In genomic region chr9:114503522-114504340, GRCh38 we compare ENCODE assay signal across 8 cellular contexts. TPM values are rescaled to one million over a fixed set of nuclear protein-coding genes. Genes with fewer than 3 reads are reported as not detected.
DNase-seq lines count a peak whose midpoint lies in the region; ATAC-seq and TF ChIP-seq lines count a peak whose summit lies in the region.

No MANE protein-coding gene starts in this region.

- no peaks in the 10 kb centered on the region for H4K20me1 ChIP-seq in Karpas-422 (ENCODE audit: insufficient read depth, low read depth, low read length)

- no peak overlapping the region for H2BK5ac ChIP-seq in mesendoderm (ENCODE audit: low read length)

- ATAC-seq in GM18870 (IDR thresholded peaks at IDR 0.05; ENCODE audit: unreplicated experiment): no peak

- H3K9ac ChIP-seq in mesendoderm (ENCODE audit: low read length) (no peak overlapping the region), Karpas-422 (ENCODE audit: low read length) (no peak overlapping the region)

- H3K79me1 ChIP-seq in mesendoderm (ENCODE audit: low read length): no peaks in the 10 kb centered on the region

- peak overlapping the region; percentile 59 for H3K23ac ChIP-seq in mesendoderm (ENCODE audit: low read length)

- intact Hi-C loops in ascending aorta (cut with DNase I) (loop anchor here (2.0 kb wide), 1 partner anchor 83 kb away; the partner anchor contains the start of gene ATP6V1G1), tibial artery (cut with DNase I; ENCODE audit: low total_unique reads) (loop anchor here (10.0 kb wide), 1 partner anchor 99 kb away; no protein-coding TSS in a partner anchor)

- WGBS in mesendoderm (ENCODE audit: extremely low coverage, insufficient coverage, low lambda C conversion rate): no CpG with 5 or more reads among the region's 18 CpGs

- H2AFZ ChIP-seq in Karpas-422 (ENCODE audit: low read length): no peak overlapping the region

- no peak overlapping the region for H2BK120ac ChIP-seq in mesendoderm (ENCODE audit: low read depth, low read length)

- TF ChIP-seq CTCF in ascending aorta (IDR thresholded peaks at IDR 0.05) (no peak), tibial artery (IDR thresholded peaks at IDR 0.05) (no peak)

- no peak overlapping the region for H3K18ac ChIP-seq in mesendoderm (ENCODE audit: low read length)

- no peaks in the 10 kb centered on the region for H3K9me2 ChIP-seq in Karpas-422 (replicated peaks; ENCODE audit: insufficient read depth, low read length)

- H3K36me3 ChIP-seq in ascending aorta (no peaks in the 10 kb centered on the region), mesendoderm (ENCODE audit: control insufficient read depth, insufficient read depth, low read length) (no peaks in the 10 kb centered on the region), tibial artery (no peaks in the 10 kb centered on the region), SJCRH30 (no peaks in the 10 kb centered on the region), Karpas-422 (ENCODE audit: insufficient read depth, low read length) (no peaks in the 10 kb centered on the region)

- no peak overlapping the region for H4K5ac ChIP-seq in mesendoderm (ENCODE audit: low read length)

- no peak overlapping the region for H2AK5ac ChIP-seq in mesendoderm (ENCODE audit: low read length)

- H3K27ac ChIP-seq in ascending aorta (no peak overlapping the region), mesendoderm (ENCODE audit: low read depth, low read length) (no peak overlapping the region), tibial artery (no peak overlapping the region), SJCRH30 (no peak overlapping the region), Karpas-422 (ENCODE audit: low read length) (no peak overlapping the region)

- H3K9me3 ChIP-seq in ascending aorta (no peaks in the 10 kb centered on the region), tibial artery (no peaks in the 10 kb centered on the region), SJCRH30 (replicated peaks) (no peaks in the 10 kb centered on the region), Karpas-422 (ENCODE audit: low read length) (no peaks in the 10 kb centered on the region)

- H4K8ac ChIP-seq in mesendoderm (ENCODE audit: low read depth, low read length): no peak overlapping the region

- no peak overlapping the region for H2BK15ac ChIP-seq in mesendoderm (replicated peaks; ENCODE audit: low read depth)

- no peaks in the 10 kb centered on the region for H3K79me2 ChIP-seq in mesendoderm (ENCODE audit: control insufficient read depth, insufficient read depth, low read length)
- no peaks in the 10 kb centered on the region for H3K79me2 ChIP-seq in Karpas-422 (ENCODE audit: low read length)

- peaks cover 22% of the 10 kb centered on the region for H3K4me1 Mint-ChIP-seq in activated naive CD4-positive, alpha-beta T cell treated with anti-CD3 and anti-CD28 coated beads, Interleukin-2, amount 50 U/mL, for 24 hours

- H3K27ac Mint-ChIP-seq in activated naive CD4-positive, alpha-beta T cell treated with anti-CD3 and anti-CD28 coated beads, Interleukin-2, amount 50 U/mL, for 24 hours: no peak overlapping the region

- peak overlapping the region; percentile 54 to 64 for H3K4me3 ChIP-seq in ascending aorta
- H3K4me3 ChIP-seq in mesendoderm (ENCODE audit: low read length): no peak overlapping the region
- peak overlapping the region; percentile 49 to 54 for H3K4me3 ChIP-seq in tibial artery
- H3K4me3 ChIP-seq in SJCRH30: no peak overlapping the region
- no peak overlapping the region for H3K4me3 ChIP-seq in Karpas-422 (ENCODE audit: low read length)

- peaks cover 6% of the 10 kb centered on the region for H3K27me3 Mint-ChIP-seq in activated naive CD4-positive, alpha-beta T cell treated with anti-CD3 and anti-CD28 coated beads, Interleukin-2, amount 50 U/mL, for 24 hours

- H3K4me2 ChIP-seq in mesendoderm (ENCODE audit: low read length) (peak overlapping the region; percentile 75), Karpas-422 (ENCODE audit: low read depth, low read length, poor library complexity, severe bottlenecking) (no peak overlapping the region)

- peak overlapping the region; percentile 65 for H3K4me3 Mint-ChIP-seq in activated naive CD4-positive, alpha-beta T cell treated with anti-CD3 and anti-CD28 coated beads, Interleukin-2, amount 50 U/mL, for 24 hours

- no peaks in the 10 kb centered on the region for H3K9me3 Mint-ChIP-seq in activated naive CD4-positive, alpha-beta T cell treated with anti-CD3 and anti-CD28 coated beads, Interleukin-2, amount 50 U/mL, for 24 hours

- peak overlapping the region; percentile 10 for H3K56ac ChIP-seq in mesendoderm (ENCODE audit: low read length)

- no peak overlapping the region for H3K4ac ChIP-seq in mesendoderm (ENCODE audit: low read depth, low read length)

- H3K36me3 Mint-ChIP-seq in activated naive CD4-positive, alpha-beta T cell treated with anti-CD3 and anti-CD28 coated beads, Interleukin-2, amount 50 U/mL, for 24 hours: no peaks in the 10 kb centered on the region

- DNase-seq in activated naive CD4-positive, alpha-beta T cell treated with Interleukin-2 at 50 U/mL for 16 hours: no peak
- no peak for DNase-seq in ascending aorta (ENCODE audit: low spot score in 2 of 2)
- DNase-seq in mesendoderm: peak; percentile 14
- DNase-seq in tibial artery: no peak
- no peak for DNase-seq in SJCRH30
- no peak for DNase-seq in Karpas-422

- H3K4me1 ChIP-seq in ascending aorta (peaks cover 0 to 5% of the 10 kb centered on the region in 2 donors), mesendoderm (ENCODE audit: control insufficient read depth, low read depth, low read length) (no peaks in the 10 kb centered on the region), tibial artery (peaks cover 0 to 23% (median 15%) of the 10 kb centered on the region in 4 donors), SJCRH30 (peaks cover 8% of the 10 kb centered on the region; the same call in 1 of the 2 replicates), Karpas-422 (ENCODE audit: low read length) (peaks cover 12% of the 10 kb centered on the region)

- no peaks in the 10 kb centered on the region for H3K27me3 ChIP-seq in ascending aorta
- H3K27me3 ChIP-seq in mesendoderm (ENCODE audit: insufficient read depth, low read length, poor library complexity): no peaks in the 10 kb centered on the region
- peaks cover 0 to 71% of the 10 kb centered on the region in 2 donors for H3K27me3 ChIP-seq in tibial artery
- peaks cover 5% of the 10 kb centered on the region for H3K27me3 ChIP-seq in SJCRH30
- H3K27me3 ChIP-seq in Karpas-422 (ENCODE audit: low read length): no peaks in the 10 kb centered on the region

RNA-seq across cellular contexts. Expression of gene WHRN, which starts 1.5 kb away (rescaled TPM):
- total RNA-seq in ascending aorta: 3.9 TPM
- 2.5 TPM for polyA plus RNA-seq in mesendoderm (2013, experiment 1 of 2)
- 3.0 TPM for polyA plus RNA-seq in mesendoderm (2013, experiment 2 of 2)
- 2.5 and 3.1 TPM in 2 replicates for total RNA-seq in SJCRH30 (2014; rRNA removed; shearing (Covaris generic))
- total RNA-seq in Karpas-422 (2014; rRNA removed; shearing (Covaris generic); ENCODE audit: low replicate concordance): 0.30 and 0.76 TPM in 2 replicates

Comparison
In these comparisons a context has a peak if more than half of its experiments do, and no peak if none do; other contexts are left out.
1. H3K4me3 ChIP-seq: peak in ascending aorta (2 of 2) and tibial artery (2 of 2); none in mesendoderm (single experiment), SJCRH30 (single experiment) and Karpas-422 (single experiment).